In genomic region chr2:111290363-111290762, GRCh38 we compare ENCODE assay signal across 7 cellular contexts.
DNase-seq lines count a peak whose midpoint lies in the region; ATAC-seq, FAIRE-seq and TF ChIP-seq lines count a peak whose summit lies in the region.
"Not testable (repeated sequence)": the region's sequence is repeated elsewhere in the genome, so short reads cannot be mapped to it uniquely, and the experiment has no call there.

No MANE protein-coding gene starts in this region.

- in situ Hi-C loops in SK-MEL-5 (cut with HindIII; ENCODE audit: low pct_unique_long_range_greater_than_20kb, low sequenced_read_pairs), result not testable (repeated sequence)

- RAD21 ChIA-PET in HCT116 (lab: Charles Lee; ENCODE audit: low non-redundant PET in 1 of 2, low total read pairs in 2 of 2, uncharacterized antibody in 2 of 2, unreplicated experiment in 2 of 2), result not testable (repeated sequence)

- H3K9me2 ChIP-seq in HCT116 (ENCODE audit: insufficient read depth), result not testable (repeated sequence)

- POLR2A ChIA-PET in HCT116 (lab: Charles Lee), result not testable (repeated sequence)

- H3K9me3 Mint-ChIP-seq in Calu3 (ENCODE audit: low read depth, unreplicated experiment), result not testable (repeated sequence)

- H4K91ac ChIP-seq in trophoblast cell (ENCODE audit: low read depth, low read length), result not testable (repeated sequence)

- peaks cover 18% of the 10 kb centered on the region for H3K79me1 ChIP-seq in trophoblast cell (ENCODE audit: low read length)

- DNase-seq in Calu3 (peak; percentile 52), SK-MEL-5 (ENCODE audit: low read depth, low spot score) (peak; percentile 18), colonic mucosa (peak; percentile 57), fibroblast of mammary gland (ENCODE audit: low read depth) (peak; percentile 14), trophoblast cell (peak; percentile 72 to 76)
- DNase-seq in HCT116 (ENCODE audit: low read depth, low spot score); keratinocyte (ENCODE audit: low read depth, low spot score): not testable (repeated sequence)

- not testable (repeated sequence) for H2AFZ ChIP-seq in HCT116 (ENCODE audit: low read depth, low read length, poor library complexity, severe bottlenecking); keratinocyte (ENCODE audit: control insufficient read depth, low read length); trophoblast cell (ENCODE audit: insufficient read depth, low read length, poor library complexity)

- ATAC-seq in HCT116, result peak; percentile 48

- not testable (repeated sequence) for H2BK5ac ChIP-seq in trophoblast cell (ENCODE audit: low read depth, low read length, poor library complexity)

- not testable (repeated sequence) for H3K27me3 Mint-ChIP-seq in Calu3 (ENCODE audit: unreplicated experiment)

- H2AK5ac ChIP-seq in trophoblast cell (ENCODE audit: low read length), result not testable (repeated sequence)

- not testable (repeated sequence) for H3K27me3 ChIP-seq in HCT116 (ENCODE audit: insufficient read depth, low read length); colonic mucosa; keratinocyte (ENCODE audit: control insufficient read depth, extremely low read depth, insufficient read depth, low read length); trophoblast cell (ENCODE audit: insufficient read depth, low read length)

- not testable (repeated sequence) for H3K14ac ChIP-seq in trophoblast cell (ENCODE audit: low read length)

- CTCF ChIA-PET in Calu3 (lab: Charles Lee); HCT116 (lab: Charles Lee): not testable (repeated sequence)

- not testable (repeated sequence) for H4K12ac ChIP-seq in trophoblast cell (ENCODE audit: low read depth, low read length)

- H3K4me1 ChIP-seq in HCT116 (ENCODE audit: control insufficient read depth in 1 of 2, insufficient read depth in 2 of 2, low read length in 2 of 2), result peaks cover 3 to 13% of the 10 kb centered on the region in 2 experiments; a peak in 2 of 4 replicates
- not testable (repeated sequence) for H3K4me1 ChIP-seq in colonic mucosa; keratinocyte (ENCODE audit: control insufficient read depth, extremely low read depth, insufficient read depth, low read length); trophoblast cell (ENCODE audit: control insufficient read depth in 1 of 2, insufficient read depth in 2 of 2, low read length in 2 of 2)

- not testable (repeated sequence) for H3K4ac ChIP-seq in trophoblast cell (ENCODE audit: low read depth, low read length)

- TF ChIP-seq CTCF in Calu3 (IDR thresholded peaks at IDR 0.05; ENCODE audit: unreplicated experiment); HCT116 (IDR thresholded peaks at IDR 0.05 in 2 of 3, conservative IDR thresholded peaks at IDR 0.05 in 1 of 3; ENCODE audit: borderline replicate concordance in 1 of 3, insufficient read depth in 1 of 3, low read depth in 2 of 3, low read length in 2 of 3); colonic mucosa (IDR thresholded peaks at IDR 0.05); fibroblast of mammary gland (conservative IDR thresholded peaks at IDR 0.05; ENCODE audit: control insufficient read depth, insufficient read depth, low read depth, low read length); keratinocyte (optimal IDR thresholded peaks at IDR 0.05 in 1 of 3, IDR thresholded peaks at IDR 0.05 in 1 of 3, conservative IDR thresholded peaks at IDR 0.05 in 1 of 3; ENCODE audit: extremely low read depth in 1 of 3, insufficient read depth in 2 of 3, low read length in 3 of 3): not testable (repeated sequence)

- BruUV-seq in Calu3 (replicated peaks; lab: Mats Ljungman, UMichigan); HCT116 (replicated peaks; lab: Mats Ljungman, UMichigan): not testable (repeated sequence)

- H3K27ac ChIP-seq in HCT116 (ENCODE audit: low read depth, low read length); colonic mucosa; keratinocyte (ENCODE audit: control insufficient read depth, insufficient read depth, low read length); trophoblast cell (ENCODE audit: low read depth, low read length): not testable (repeated sequence)

- H4K20me1 ChIP-seq in HCT116 (ENCODE audit: insufficient read depth); keratinocyte (ENCODE audit: control insufficient read depth, extremely low read depth, insufficient read depth, low read length): not testable (repeated sequence)

- not testable (repeated sequence) for H2BK12ac ChIP-seq in trophoblast cell (ENCODE audit: low read length)

- not testable (repeated sequence) for H3K36me3 Mint-ChIP-seq in Calu3 (ENCODE audit: insufficient read depth, unreplicated experiment)

- intact Hi-C loops in Calu3 (cut with micrococcal nuclease; ENCODE audit: unreplicated experiment); HCT116 (cut with micrococcal nuclease); colonic mucosa (cut with DNase I): not testable (repeated sequence)

- not testable (repeated sequence) for H3K36me3 ChIP-seq in HCT116 (ENCODE audit: control insufficient read depth in 1 of 2, insufficient read depth in 2 of 2, low read length in 2 of 2); colonic mucosa; keratinocyte (ENCODE audit: control insufficient read depth in 2 of 2, extremely low read depth in 1 of 2, insufficient read depth in 2 of 2, low read length in 2 of 2); trophoblast cell (ENCODE audit: control insufficient read depth in 1 of 2, insufficient read depth in 2 of 2, low read length in 2 of 2)

- peak; percentile 76 for FAIRE-seq in keratinocyte (lab: Jason Lieb, UNC)

- H3K9me3 ChIP-seq in HCT116 (ENCODE audit: control insufficient read depth in 1 of 2, insufficient read depth in 1 of 2, low read depth in 1 of 2, low read length in 2 of 2); colonic mucosa; keratinocyte (ENCODE audit: control insufficient read depth, low read depth, low read length); trophoblast cell (ENCODE audit: insufficient read depth, low read depth, low read length): not testable (repeated sequence)

- WGBS in trophoblast cell (ENCODE audit: extremely low coverage, insufficient coverage, insufficient read length), result no CpG with 5 or more reads among the region's 11 CpGs

- not testable (repeated sequence) for TF ChIP-seq RAD21 in HCT116 (IDR thresholded peaks at IDR 0.05; ENCODE audit: low read depth)

- H3K4me3 Mint-ChIP-seq in Calu3 (ENCODE audit: low read depth, unreplicated experiment), result not testable (repeated sequence)

- not testable (repeated sequence) for H3K4me2 ChIP-seq in HCT116 (ENCODE audit: low read length); keratinocyte (ENCODE audit: control insufficient read depth, extremely low read depth, insufficient read depth, low read depth, low read length); trophoblast cell (ENCODE audit: low read length)

- H4K8ac ChIP-seq in trophoblast cell (ENCODE audit: low read depth, low read length), result not testable (repeated sequence)

- not testable (repeated sequence) for H3K9me1 ChIP-seq in keratinocyte (ENCODE audit: control insufficient read depth, extremely low read depth, insufficient read depth, low read length)

- not testable (repeated sequence) for H3K4me3 ChIP-seq in HCT116 (replicated peaks in 1 of 2; ENCODE audit: low read depth in 1 of 2, low read length in 2 of 2); colonic mucosa; fibroblast of mammary gland (ENCODE audit: control insufficient read depth, low read depth, low read length); keratinocyte (ENCODE audit: control insufficient read depth in 2 of 3, extremely low read depth in 1 of 3, insufficient read depth in 2 of 3, low read depth in 1 of 3, low read length in 3 of 3); trophoblast cell (ENCODE audit: low read depth, low read length)

- not testable (repeated sequence) for H3K18ac ChIP-seq in trophoblast cell (ENCODE audit: low read length)

- H3K79me2 ChIP-seq in HCT116 (ENCODE audit: insufficient read depth, low read length); keratinocyte (ENCODE audit: control insufficient read depth, insufficient read depth, low read length); trophoblast cell (ENCODE audit: control insufficient read depth, insufficient read depth, low read length, poor library complexity): not testable (repeated sequence)

- not testable (repeated sequence) for H2BK120ac ChIP-seq in trophoblast cell (ENCODE audit: insufficient read depth, low read length, poor library complexity)

- H3K23ac ChIP-seq in trophoblast cell (ENCODE audit: low read length), result not testable (repeated sequence)

- not testable (repeated sequence) for TF ChIP-seq POLR2A in HCT116 (IDR thresholded peaks at IDR 0.05; ENCODE audit: borderline replicate concordance, extremely low read depth, insufficient read depth, insufficient read length)

- H3K9ac ChIP-seq in HCT116 (ENCODE audit: low read length); colonic mucosa (ENCODE audit: low read depth in 2 of 2, low read length in 2 of 2); keratinocyte (ENCODE audit: control insufficient read depth, extremely low read depth, insufficient read depth, low read length); trophoblast cell (ENCODE audit: low read length): not testable (repeated sequence)

- dilution Hi-C loops in keratinocyte (cut with MboI; ENCODE audit: extremely low pct_ligation_motif_present, low sequenced_read_pairs), result not testable (repeated sequence)

- H3K27ac Mint-ChIP-seq in Calu3 (ENCODE audit: unreplicated experiment), result not testable (repeated sequence)

- not testable (repeated sequence) for H3K4me1 Mint-ChIP-seq in Calu3 (ENCODE audit: low read depth, unreplicated experiment)
